In genomic region chr3:177361042-177361938, GRCh38 we compare ENCODE assay signal across 8 cellular contexts.
DNase-seq lines count a peak whose midpoint lies in the region; ATAC-seq and TF ChIP-seq lines count a peak whose summit lies in the region.

No MANE protein-coding gene starts in this region.

- H3K4me1 ChIP-seq in BLaER1 (peaks cover 58% of the 10 kb centered on the region), ascending aorta (peaks cover 20 to 49% of the 10 kb centered on the region in 2 donors)

- H3K27ac ChIP-seq in BLaER1 (peak overlapping the region; percentile 99), ascending aorta (peak overlapping the region; percentile 88 to 90)

- H3K27me3 ChIP-seq in BLaER1 (no peaks in the 10 kb centered on the region), ascending aorta (no peaks in the 10 kb centered on the region)

- H3K9me3 Mint-ChIP-seq in natural killer cell treated with Interleukin-12 subunit alpha and Interleukin-12 subunit beta and Interleukin-15 and Interleukin-18, amount 100 ng/mL, for 72 hours, result peaks cover under 1% of the 10 kb centered on the region

- H3K4me1 Mint-ChIP-seq in natural killer cell treated with Interleukin-12 subunit alpha and Interleukin-12 subunit beta and Interleukin-15 and Interleukin-18, amount 100 ng/mL, for 72 hours (ENCODE audit: low read depth in 2 of 2), result peaks cover 47 to 51% of the 10 kb centered on the region in 2 donors

- TF ChIP-seq POLR2A in GM18505 (IDR thresholded peaks at IDR 0.05; ENCODE audit: borderline replicate concordance, extremely low read depth, insufficient read depth, insufficient read length), result no peak

- no peaks in the 10 kb centered on the region for H3K36me3 Mint-ChIP-seq in natural killer cell treated with Interleukin-12 subunit alpha and Interleukin-12 subunit beta and Interleukin-15 and Interleukin-18, amount 100 ng/mL, for 72 hours

- H4K20me1 ChIP-seq in BLaER1, result no peaks in the 10 kb centered on the region

- ATAC-seq in natural killer cell treated with Interleukin-12 subunit alpha and Interleukin-12 subunit beta and Interleukin-15 and Interleukin-18, amount 100 ng/mL, for 72 hours, result no peak
- ATAC-seq in GM18861 (IDR thresholded peaks at IDR 0.05; ENCODE audit: unreplicated experiment) (no peak), HG03045 (IDR thresholded peaks at IDR 0.05; ENCODE audit: unreplicated experiment) (no peak), GM18505 (IDR thresholded peaks at IDR 0.05; ENCODE audit: unreplicated experiment) (no peak)

- DNase-seq in Kasumi-1 (lab: John Stamatoyannopoulos, UW), result peak; percentile 73 to 78
- no peak for DNase-seq in ascending aorta (ENCODE audit: low spot score in 2 of 2)
- no peak for DNase-seq in natural killer cell treated with Interleukin-12 subunit alpha and Interleukin-12 subunit beta and Interleukin-15 and Interleukin-18, amount 100 ng/mL, for 72 hours (ENCODE audit: low spot score)
- DNase-seq in GM03348 (ENCODE audit: low spot score), result no peak

- peak overlapping the region; percentile 93 for H3K9ac ChIP-seq in BLaER1

- no peaks in the 10 kb centered on the region for H3K27me3 Mint-ChIP-seq in natural killer cell treated with Interleukin-12 subunit alpha and Interleukin-12 subunit beta and Interleukin-15 and Interleukin-18, amount 100 ng/mL, for 72 hours

- H3K9me3 ChIP-seq in BLaER1 (peaks cover 22% of the 10 kb centered on the region), ascending aorta (no peaks in the 10 kb centered on the region)

- intact Hi-C loops in ascending aorta (cut with DNase I), result loop anchor here (5.0 to 10.0 kb wide), 6 partner anchors 91 to 1026 kb away; no protein-coding TSS in a partner anchor

- H3K27ac Mint-ChIP-seq in natural killer cell treated with Interleukin-12 subunit alpha and Interleukin-12 subunit beta and Interleukin-15 and Interleukin-18, amount 100 ng/mL, for 72 hours, result peak overlapping the region; percentile 91 to 94

- peak overlapping the region; percentile 97 for H3K4me2 ChIP-seq in BLaER1

- peak overlapping the region; percentile 89 for H3K4me3 Mint-ChIP-seq in natural killer cell treated with Interleukin-12 subunit alpha and Interleukin-12 subunit beta and Interleukin-15 and Interleukin-18, amount 100 ng/mL, for 72 hours

- peak overlapping the region; percentile 62 for H3K4me3 ChIP-seq in BLaER1
- peak overlapping the region in 1 of 2 donors; percentile 29 for H3K4me3 ChIP-seq in ascending aorta

- no peak for TF ChIP-seq CTCF in ascending aorta (IDR thresholded peaks at IDR 0.05)

- H3K36me3 ChIP-seq in BLaER1 (no peaks in the 10 kb centered on the region), ascending aorta (no peaks in the 10 kb centered on the region)

Comparison
In these comparisons a context has a peak if more than half of its experiments do, and no peak if none do; other contexts are left out.
1. DNase-seq: peak in Kasumi-1 (2 of 2); none in ascending aorta (0 of 2), natural killer cell treated with Interleukin-12 subunit alpha and Interleukin-12 subunit beta and Interleukin-15 and Interleukin-18, amount 100 ng/mL, for 72 hours (single experiment) and GM03348 (single experiment).